Comparison of ENCODE assay signal across 16 cellular contexts in genomic region chr5:14667290-14667689, GRCh38. TPM values are rescaled to one million over a fixed set of nuclear protein-coding genes. Genes with fewer than 3 reads are reported as not detected.
DNase-seq lines count a peak whose midpoint lies in the region; ATAC-seq and TF ChIP-seq lines count a peak whose summit lies in the region.
"Had no signal": no experiment of that assay in that cellular context is flagged by ENCODE, and none has a peak within 500 bp of the region (broad histone marks: within the 10 kb centered on the region; RNA-seq: fewer than 3 reads in every experiment).

No MANE protein-coding gene starts in this region.

- H3K9me2 ChIP-seq in SK-N-SH = no peaks in the 10 kb centered on the region

- peaks cover 2 to 26% (median 17%) of the 10 kb centered on the region in 11 experiments; a peak in 12 of 22 replicates for H3K36me3 ChIP-seq in BLaER1 treated with 17β-estradiol and CSF1 and Interleukin-3, amounts not matched to agents 10 nM and 100 nM
- peaks cover 0 to 6% of the 10 kb centered on the region in 2 experiments for H3K36me3 ChIP-seq in SK-N-SH (replicated peaks in 1 of 2; ENCODE audit: control insufficient read depth in 1 of 2, insufficient read depth in 2 of 2, low read length in 1 of 2)
- H3K36me3 ChIP-seq: SJCRH30 had no signal

- no peak for ATAC-seq in activated CD8-positive, alpha-beta T cell treated with anti-CD3 and anti-CD28 coated beads, Interleukin-2, amount 10 ng/mL, durations not matched to agents 7 days and 5 days
- ATAC-seq in memory B cell (ENCODE audit: low read depth) (no peak), HG03039 (IDR thresholded peaks at IDR 0.05; ENCODE audit: unreplicated experiment) (no peak)

- no peaks in the 10 kb centered on the region for H3K27me3 ChIP-seq in BLaER1 treated with 17β-estradiol and CSF1 and Interleukin-3, amounts not matched to agents 10 nM and 100 nM
- H3K27me3 ChIP-seq in SK-N-SH (ENCODE audit: insufficient read depth) = no peaks in the 10 kb centered on the region
- H3K27me3 ChIP-seq: SJCRH30 had no signal

- TF ChIP-seq EP300 in SK-N-SH (IDR thresholded peaks at IDR 0.05; ENCODE audit: borderline replicate concordance in 1 of 2, low read depth in 1 of 2, low read length in 1 of 2) = no peak

- POLR2A ChIA-PET in activated CD8-positive, alpha-beta T cell treated with anti-CD3 and anti-CD28 coated beads, Interleukin-2, amount 10 ng/mL, durations not matched to agents 7 days and 5 days (lab: Charles Lee) = interaction anchor here (1.0 to 1.6 kb wide), 3 partner anchors 9 to 252 kb away, joined by 3 to 4 read pairs (median 4); no protein-coding TSS in a partner anchor
- POLR2A ChIA-PET in SK-N-SH (lab: Yijun Ruan, JAX) = no interaction called here

- no peak for TF ChIP-seq RAD21 in SK-N-SH (IDR thresholded peaks at IDR 0.05; ENCODE audit: low read length)

- peaks cover 44% of the 10 kb centered on the region for H3K36me3 Mint-ChIP-seq in activated CD8-positive, alpha-beta T cell treated with anti-CD3 and anti-CD28 coated beads, Interleukin-2, amount 10 ng/mL, durations not matched to agents 7 days and 5 days (ENCODE audit: low read depth)
- H3K36me3 Mint-ChIP-seq in memory B cell = peaks cover 3% of the 10 kb centered on the region

- H3K4me3 Mint-ChIP-seq in activated CD8-positive, alpha-beta T cell treated with anti-CD3 and anti-CD28 coated beads, Interleukin-2, amount 10 ng/mL, durations not matched to agents 7 days and 5 days = peak overlapping the region; percentile 86
- peak overlapping the region; percentile 78 for H3K4me3 Mint-ChIP-seq in memory B cell

- H3K4me3 ChIP-seq in BLaER1 treated with 17β-estradiol and CSF1 and Interleukin-3, amounts not matched to agents 10 nM and 100 nM = no peak overlapping the region
- H3K4me3 ChIP-seq in GM08714 (ENCODE audit: low read length) (peak overlapping the region; percentile 91; the same call in 1 of the 2 replicates), SK-N-SH (ENCODE audit: low read depth in 2 of 2, low read length in 1 of 2) (no peak overlapping the region)
- H3K4me3 ChIP-seq: SJCRH30 had no signal

- peak overlapping the region in 4 of 11 experiments; percentile 6 to 36 (median 28); a peak in 4 of 22 replicates for H3K9ac ChIP-seq in BLaER1 treated with 17β-estradiol and CSF1 and Interleukin-3, amounts not matched to agents 10 nM and 100 nM
- H3K9ac ChIP-seq in SK-N-SH = no peak overlapping the region

- H3K27ac Mint-ChIP-seq in activated CD8-positive, alpha-beta T cell treated with anti-CD3 and anti-CD28 coated beads, Interleukin-2, amount 10 ng/mL, durations not matched to agents 7 days and 5 days = peak overlapping the region; percentile 91
- peak overlapping the region; percentile 81 for H3K27ac Mint-ChIP-seq in memory B cell

- no peaks in the 10 kb centered on the region for H3K9me3 Mint-ChIP-seq in activated CD8-positive, alpha-beta T cell treated with anti-CD3 and anti-CD28 coated beads, Interleukin-2, amount 10 ng/mL, durations not matched to agents 7 days and 5 days (ENCODE audit: insufficient read depth)
- H3K9me3 Mint-ChIP-seq in memory B cell = no peaks in the 10 kb centered on the region

- TF ChIP-seq CTCF in SK-N-SH (IDR thresholded peaks at IDR 0.05) = no peak

- CTCF ChIA-PET in activated CD8-positive, alpha-beta T cell treated with anti-CD3 and anti-CD28 coated beads, Interleukin-2, amount 10 ng/mL, durations not matched to agents 7 days and 5 days (lab: Charles Lee) = interaction anchor here (0.6 to 5.5 kb wide), 12 partner anchors 8 to 326 kb away, joined by 3 to 43 read pairs (median 6); no protein-coding TSS in a partner anchor
- CTCF ChIA-PET in SK-N-SH (lab: Yijun Ruan, JAX) = interaction anchor here (0.8 to 1.3 kb wide), 5 partner anchors 14 to 439 kb away, joined by 3 to 4 read pairs (median 3); no protein-coding TSS in a partner anchor

- H3K4me2 ChIP-seq in BLaER1 treated with 17β-estradiol and CSF1 and Interleukin-3, amounts not matched to agents 10 nM and 100 nM = peak overlapping the region; percentile 85 to 98 (median 94)
- no peak overlapping the region for H3K4me2 ChIP-seq in SK-N-SH

- H3K27me3 Mint-ChIP-seq in activated CD8-positive, alpha-beta T cell treated with anti-CD3 and anti-CD28 coated beads, Interleukin-2, amount 10 ng/mL, durations not matched to agents 7 days and 5 days (ENCODE audit: low read depth) = no peaks in the 10 kb centered on the region
- no peaks in the 10 kb centered on the region for H3K27me3 Mint-ChIP-seq in memory B cell

- no peak overlapping the region for H2AFZ ChIP-seq in SK-N-SH (ENCODE audit: low read depth)

- 92% methylated on average over 8 of the region's 8 CpGs for WGBS in SK-N-SH (ENCODE audit: low lambda C conversion rate)

- H3K4me1 ChIP-seq in BLaER1 treated with 17β-estradiol and CSF1 and Interleukin-3, amounts not matched to agents 10 nM and 100 nM = peaks cover 68 to 81% (median 77%) of the 10 kb centered on the region in 10 experiments
- peaks cover 24 to 26% of the 10 kb centered on the region in 2 experiments; a peak in 3 of 4 replicates for H3K4me1 ChIP-seq in SK-N-SH (ENCODE audit: control insufficient read depth in 1 of 2, insufficient read depth in 2 of 2, low read depth in 1 of 2, low read length in 1 of 2)
- H3K4me1 ChIP-seq: SJCRH30 had no signal

- peaks cover 88% of the 10 kb centered on the region for H3K79me2 ChIP-seq in SK-N-SH (ENCODE audit: insufficient read depth)

- H3K9me3 ChIP-seq in BLaER1 treated with 17β-estradiol and CSF1 and Interleukin-3, amounts not matched to agents 10 nM and 100 nM (replicated peaks in 1 of 11) = no peaks in the 10 kb centered on the region; a peak in 1 of 22 replicates
- no peaks in the 10 kb centered on the region for H3K9me3 ChIP-seq in SK-N-SH
- H3K9me3 ChIP-seq: SJCRH30 had no signal

- H3K4me1 Mint-ChIP-seq in activated CD8-positive, alpha-beta T cell treated with anti-CD3 and anti-CD28 coated beads, Interleukin-2, amount 10 ng/mL, durations not matched to agents 7 days and 5 days (ENCODE audit: low read depth) = peaks cover 72% of the 10 kb centered on the region
- peaks cover 60% of the 10 kb centered on the region for H3K4me1 Mint-ChIP-seq in memory B cell

- H3K27ac ChIP-seq in BLaER1 treated with 17β-estradiol and CSF1 and Interleukin-3, amounts not matched to agents 10 nM and 100 nM = no peak overlapping the region
- no peak overlapping the region for H3K27ac ChIP-seq in SK-N-SH (ENCODE audit: low read depth in 2 of 2, low read length in 1 of 2)
- H3K27ac ChIP-seq: C4-2B, SJCRH30 had no signal

- H3F3A ChIP-seq in SK-N-SH (replicated peaks; ENCODE audit: insufficient read depth) = peaks cover 5% of the 10 kb centered on the region

- no peak for DNase-seq in activated CD8-positive, alpha-beta T cell treated with anti-CD3 and anti-CD28 coated beads, Interleukin-2, amount 10 ng/mL, durations not matched to agents 7 days and 5 days
- DNase-seq in memory B cell (ENCODE audit: low spot score in 2 of 2) = no peak
- DNase-seq in NCI-H187 treated with DMSO at 0.1 percent for 48 hours (lab: John Stamatoyannopoulos, UW) = no peak
- no peak for DNase-seq in HT-29 (ENCODE audit: low spot score)
- DNase-seq in SK-N-SH = no peak
- DNase-seq: activated gamma-delta T cell treated with Interleukin-2 at 50 U/mL for 16 hours; GF-D8; kidney glomerular epithelial cell; NCI-H2081 treated with DMSO at 0.1 percent for 48 hours; SJCRH30; stimulated activated CD4-positive, alpha-beta T cell treated with anti-CD3 and anti-CD28 coated beads, Interleukin-4, amount 100 ng/mL, for 4 hours; stimulated activated naive CD4-positive, alpha-beta T cell treated with Interleukin-2 at 50 U/mL for 16 hours had no signal

- H4K20me1 ChIP-seq in BLaER1 treated with 17β-estradiol and CSF1 and Interleukin-3, amounts not matched to agents 10 nM and 100 nM = peaks cover 66 to 77% (median 71%) of the 10 kb centered on the region in 11 experiments
- peaks cover 65% of the 10 kb centered on the region for H4K20me1 ChIP-seq in SK-N-SH (ENCODE audit: insufficient read depth)

TF ChIP-seq in SK-N-SH, 30 proteins besides CTCF, POLR2A, EP300 and RAD21:
- no peak for TF ChIP-seq ELF1 (IDR thresholded peaks at IDR 0.05)

RNA-seq across cellular contexts. Expression of gene OTULIN, which starts 2.8 kb away (rescaled TPM):
- 10 to 100 TPM; 71.2 to 80.7 TPM for total RNA-seq in activated CD8-positive, alpha-beta T cell treated with anti-CD3 and anti-CD28 coated beads, Interleukin-2, amount 10 ng/mL, durations not matched to agents 7 days and 5 days
- 20.4 and 21.0 TPM in 2 replicates for total RNA-seq in HT-29 (2014; rRNA removed; shearing (Covaris generic))
- 6.6 and 10.4 TPM in 2 replicates for polyA plus RNA-seq in SK-N-SH (2012; rRNA removed)
- 5.0 and 6.9 TPM in 2 replicates for polyA plus RNA-seq in SK-N-SH (2012; cell fraction: cytosol; rRNA removed)
- polyA plus RNA-seq in SK-N-SH (2012; cell fraction: nucleus; rRNA removed) = 6.5 and 8.6 TPM in 2 replicates
